In the genomic region with DNA sequence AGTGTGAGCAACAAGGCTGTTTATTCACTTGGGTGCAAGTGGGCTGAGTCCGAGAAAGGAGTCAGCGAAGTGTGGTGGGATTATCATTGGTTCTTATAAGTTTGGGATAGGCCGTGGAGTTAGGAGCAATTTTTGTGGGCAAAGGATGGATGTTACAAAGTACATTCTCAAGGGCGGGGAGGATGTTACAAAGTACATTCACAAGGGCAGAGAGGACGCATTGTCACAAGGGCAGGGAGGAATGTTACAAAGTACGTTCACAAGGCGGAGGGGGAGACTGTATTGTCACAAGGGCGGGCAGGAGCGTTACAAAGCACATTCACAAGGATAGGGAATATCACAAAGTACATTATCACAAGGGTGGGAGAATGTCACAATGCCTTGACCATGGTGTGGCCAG, we compare ENCODE assay signal across 1 cellular context.
TF ChIP-seq lines count a peak whose summit lies in the region.

No MANE protein-coding gene starts in this region.

TF ChIP-seq in GM12878, 131 proteins besides CTCF, POLR2A, EP300 and RAD21:
- no peak for TF ChIP-seq CREB1 (IDR thresholded peaks at IDR 0.05; ENCODE audit: low read depth)
